ENCODE assay signal across 8 cellular contexts in genomic region chr10:132571565-132572544, GRCh38.
DNase-seq lines count a peak whose midpoint lies in the region; ATAC-seq and TF ChIP-seq lines count a peak whose summit lies in the region.

No MANE protein-coding gene starts in this region.

- H3K9me3 Mint-ChIP-seq in stimulated activated effector memory CD8-positive, alpha-beta T cell treated with anti-CD3 and anti-CD28 coated beads, Interleukin-12 subunit alpha, Interleukin-12 subunit beta, amount 100 ng/mL, for 72 hours, result no peaks in the 10 kb centered on the region

- H3K9me2 ChIP-seq in SU-DHL-6 (replicated peaks; ENCODE audit: insufficient read depth, low read length), result no peaks in the 10 kb centered on the region

- no peak overlapping the region for H3K4me3 Mint-ChIP-seq in stimulated activated effector memory CD8-positive, alpha-beta T cell treated with anti-CD3 and anti-CD28 coated beads, Interleukin-12 subunit alpha, Interleukin-12 subunit beta, amount 100 ng/mL, for 72 hours

- no peaks in the 10 kb centered on the region for H3K9me3 ChIP-seq in SU-DHL-6 (ENCODE audit: insufficient read depth, low read length)

- no peak for TF ChIP-seq CTCF in GM20000 (IDR thresholded peaks at IDR 0.05; ENCODE audit: extremely low read depth, missing control alignments)
- no peak for TF ChIP-seq CTCF in SU-DHL-6 (IDR thresholded peaks at IDR 0.05; ENCODE audit: insufficient read depth, low read length, poor library complexity, severe bottlenecking)

- H4K20me1 ChIP-seq in SU-DHL-6 (ENCODE audit: low read depth, low read length), result no peaks in the 10 kb centered on the region

- H3K4me1 Mint-ChIP-seq in stimulated activated effector memory CD8-positive, alpha-beta T cell treated with anti-CD3 and anti-CD28 coated beads, Interleukin-12 subunit alpha, Interleukin-12 subunit beta, amount 100 ng/mL, for 72 hours, result peaks cover 22% of the 10 kb centered on the region

- H3K27ac Mint-ChIP-seq in stimulated activated effector memory CD8-positive, alpha-beta T cell treated with anti-CD3 and anti-CD28 coated beads, Interleukin-12 subunit alpha, Interleukin-12 subunit beta, amount 100 ng/mL, for 72 hours, result no peak overlapping the region

- no peak overlapping the region for H3K4me3 ChIP-seq in SU-DHL-6 (ENCODE audit: insufficient read depth, low read length, poor library complexity, severe bottlenecking)

- H3K27ac ChIP-seq in SU-DHL-6 (ENCODE audit: low read depth, low read length), result peak overlapping the region; percentile 20

- no peak overlapping the region for H3K4me2 ChIP-seq in SU-DHL-6 (ENCODE audit: low read depth, low read length, poor library complexity, severe bottlenecking)

- peak; percentile 58 for ATAC-seq in HG03558 (IDR thresholded peaks at IDR 0.05; ENCODE audit: extremely low read depth, unreplicated experiment)
- ATAC-seq in stimulated activated effector memory CD8-positive, alpha-beta T cell treated with anti-CD3 and anti-CD28 coated beads, Interleukin-12 subunit alpha, Interleukin-12 subunit beta, amount 100 ng/mL, for 72 hours, result peak; percentile 80

- H3K9ac ChIP-seq in SU-DHL-6 (ENCODE audit: low read length), result no peak overlapping the region

- DNase-seq in EH (ENCODE audit: low read depth) (peak; percentile 84), GM20000 (ENCODE audit: low spot score) (peak; percentile 83), astrocyte of the hippocampus (ENCODE audit: low read depth, low spot score) (peak; percentile 89), kidney glomerular epithelial cell (lab: John Stamatoyannopoulos, UW) (peak; percentile 76), cortex of kidney (lab: John Stamatoyannopoulos, UW) (no peak)
- peak in 1 of 2 donors; percentile 84 for DNase-seq in stimulated activated effector memory CD8-positive, alpha-beta T cell treated with anti-CD3 and anti-CD28 coated beads, Interleukin-12 subunit alpha, Interleukin-12 subunit beta, amount 100 ng/mL, for 72 hours (ENCODE audit: low spot score in 2 of 2)

- H3K36me3 ChIP-seq in SU-DHL-6 (ENCODE audit: low read length), result no peaks in the 10 kb centered on the region

- no peaks in the 10 kb centered on the region; the same call in 1 of the 2 replicates for H3K27me3 ChIP-seq in SU-DHL-6 (ENCODE audit: low read length)

- H3K36me3 Mint-ChIP-seq in stimulated activated effector memory CD8-positive, alpha-beta T cell treated with anti-CD3 and anti-CD28 coated beads, Interleukin-12 subunit alpha, Interleukin-12 subunit beta, amount 100 ng/mL, for 72 hours, result peaks cover 15% of the 10 kb centered on the region

- H3F3A ChIP-seq in SU-DHL-6 (ENCODE audit: insufficient read depth), result no peaks in the 10 kb centered on the region

- no peak overlapping the region for H2AFZ ChIP-seq in SU-DHL-6 (ENCODE audit: low read depth, low read length, severe bottlenecking)

- no peaks in the 10 kb centered on the region for H3K79me2 ChIP-seq in SU-DHL-6 (ENCODE audit: insufficient read depth, low read length)
